Comparison of ENCODE assay signal across 8 cellular contexts in the genomic region with DNA sequence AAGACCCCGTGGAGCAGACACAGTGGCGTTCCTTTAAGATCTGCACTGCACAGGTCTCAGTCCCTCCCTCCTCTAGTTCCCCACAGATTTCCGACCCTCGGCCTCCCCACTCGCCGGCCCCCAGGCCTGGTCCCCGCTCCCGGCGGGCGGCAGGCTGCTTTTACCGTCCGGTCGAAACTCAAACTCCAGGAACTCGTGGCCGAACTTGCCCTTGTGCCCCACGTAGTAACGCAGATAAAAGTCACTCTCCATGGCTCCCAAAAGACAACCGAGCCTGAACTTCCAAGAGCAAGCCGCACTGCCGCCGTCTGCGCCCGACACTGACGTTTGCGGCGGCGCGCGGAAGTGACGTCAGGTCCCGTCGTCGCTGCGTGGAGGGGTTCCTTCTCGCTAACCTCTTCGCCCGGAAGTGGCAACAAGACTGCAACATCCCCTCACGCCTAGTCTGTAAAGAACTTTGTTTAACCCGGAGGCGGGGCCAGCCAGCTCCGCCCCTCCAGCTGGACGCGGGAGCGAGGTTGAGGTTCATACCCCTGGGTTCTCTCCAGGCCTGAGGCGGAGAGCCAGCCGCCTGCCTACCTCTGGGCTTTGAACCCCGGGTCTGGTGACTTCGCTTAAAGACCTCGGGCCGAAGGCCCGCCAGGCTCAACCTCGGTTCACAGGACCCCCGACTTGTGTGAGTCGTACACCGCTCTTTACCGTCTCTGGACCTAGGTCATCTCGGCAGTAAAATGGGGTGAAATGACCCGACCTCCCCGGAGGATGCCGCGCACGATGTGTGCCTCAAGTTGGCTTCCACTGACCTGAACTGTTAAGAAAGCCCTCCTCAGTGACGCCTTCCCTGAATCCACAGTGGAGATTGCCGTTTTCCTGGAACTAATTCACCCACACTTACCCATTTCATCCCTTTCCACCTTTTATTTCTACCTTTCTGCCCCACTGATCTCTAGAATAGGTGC. TPM values are rescaled to one million over a fixed set of nuclear protein-coding genes. Genes with fewer than 3 reads are reported as not detected.
DNase-seq lines count a peak whose midpoint lies in the region; ATAC-seq and TF ChIP-seq lines count a peak whose summit lies in the region.

MAGOH (minus strand) TSS at position 322 of the 959 bp plus-strand sequence; CDS start at position 252, 70 bp downstream.

- peak; percentile 96 for ATAC-seq in GM21515 (IDR thresholded peaks at IDR 0.05; ENCODE audit: unreplicated experiment)

- H3K4me2 ChIP-seq in OCI-LY3 (ENCODE audit: low read length), result peak within 1 kb of the TSS; percentile 97

- DNase-seq in D341Med (ENCODE audit: low spot score), result peak; percentile 95
- DNase-seq in HuH-7 (ENCODE audit: low spot score), result peak; percentile 94
- DNase-seq in activated CD8-positive, alpha-beta memory T cell treated with anti-CD3 and anti-CD28 coated beads, Interleukin-2, amount 50 U/mL, for 48 hours, result peak; percentile 99
- DNase-seq in endothelial cell (ENCODE audit: low spot score), result peak; percentile 97
- peak; percentile 95 for DNase-seq in midbrain (lab: John Stamatoyannopoulos, UW)
- peak; percentile 87 to 90 for DNase-seq in stimulated activated CD8-positive, alpha-beta memory T cell treated with anti-CD3 and anti-CD28 coated beads, Interleukin-2, amount 100 ng/mL, for 1 hour (ENCODE audit: low read depth in 2 of 2)

- H3K9ac ChIP-seq in OCI-LY3 (ENCODE audit: low read length), result peak within 1 kb of the TSS; percentile 74

- H3K36me3 Mint-ChIP-seq in endothelial cell (ENCODE audit: low read depth, unreplicated experiment), result peaks cover 18% of the 10 kb centered on the region

- peaks cover 2% of the 10 kb centered on the region for H3K27me3 Mint-ChIP-seq in endothelial cell (ENCODE audit: unreplicated experiment)

- no peaks in the 10 kb centered on the region for H3K27me3 ChIP-seq in OCI-LY3 (ENCODE audit: low read depth, low read length)

- no peaks in the 10 kb centered on the region for H4K20me1 ChIP-seq in OCI-LY3 (ENCODE audit: insufficient read depth, low read length)

- H3K9me3 Mint-ChIP-seq in endothelial cell (ENCODE audit: unreplicated experiment), result no peaks in the 10 kb centered on the region

- peak within 1 kb of the TSS; percentile 85 for H2AFZ ChIP-seq in OCI-LY3 (ENCODE audit: low read depth, low read length)

- H3K4me3 Mint-ChIP-seq in endothelial cell (ENCODE audit: unreplicated experiment), result peak within 1 kb of the TSS; percentile 98

- TF ChIP-seq CTCF in OCI-LY3 (IDR thresholded peaks at IDR 0.05; ENCODE audit: low read depth, low read length) (no peak), endothelial cell (IDR thresholded peaks at IDR 0.05; ENCODE audit: unreplicated experiment) (no peak)

- H3K27ac ChIP-seq in OCI-LY3 (ENCODE audit: low read length), result peak within 1 kb of the TSS; percentile 34

- peaks cover 7% of the 10 kb centered on the region for H3K4me1 ChIP-seq in OCI-LY3 (ENCODE audit: low read length)

- peaks cover 13% of the 10 kb centered on the region for H3K4me1 Mint-ChIP-seq in endothelial cell (ENCODE audit: unreplicated experiment)

- H3K36me3 ChIP-seq in OCI-LY3 (replicated peaks; ENCODE audit: low read depth, low read length), result peaks cover 11% of the 10 kb centered on the region

- peaks cover 30% of the 10 kb centered on the region for H3K79me2 ChIP-seq in OCI-LY3 (ENCODE audit: low read length)

- peak within 1 kb of the TSS; percentile 94 for H3K27ac Mint-ChIP-seq in endothelial cell (ENCODE audit: unreplicated experiment)

- H3K4me3 ChIP-seq in OCI-LY3 (ENCODE audit: low read length), result peak within 1 kb of the TSS; percentile 89

- no peaks in the 10 kb centered on the region for H3K9me3 ChIP-seq in OCI-LY3 (ENCODE audit: insufficient read depth, low read length)

RNA-seq across cellular contexts. Expression of gene MAGOH, which starts in this region (rescaled TPM):
- 57.3 TPM for total RNA-seq in endothelial cell (ENCODE audit: unreplicated experiment)

Comparison
In these comparisons a context has a peak if more than half of its experiments do, and no peak if none do; other contexts are left out.
1. Peak in every context shown above with its lines: DNase-seq, ATAC-seq, H3K4me3 ChIP-seq and H3K27ac ChIP-seq.